Comparison of ENCODE assay signal across 1 cellular context in genomic region chr7:78140109-78140508, GRCh38.
TF ChIP-seq lines count a peak whose summit lies in the region.

No MANE protein-coding gene starts in this region.

TF ChIP-seq in WTC11, 78 proteins besides CTCF, POLR2A, EP300 and RAD21 (continued from another document):
- no peak for TF ChIP-seq AFF4 (CRISPR knock-in tag; IDR thresholded peaks at IDR 0.05; ENCODE audit: borderline replicate concordance)
- TF ChIP-seq FOXJ3 (CRISPR knock-in tag; IDR thresholded peaks at IDR 0.05; ENCODE audit: borderline replicate concordance): no peak
- TF ChIP-seq, protein P1, sequence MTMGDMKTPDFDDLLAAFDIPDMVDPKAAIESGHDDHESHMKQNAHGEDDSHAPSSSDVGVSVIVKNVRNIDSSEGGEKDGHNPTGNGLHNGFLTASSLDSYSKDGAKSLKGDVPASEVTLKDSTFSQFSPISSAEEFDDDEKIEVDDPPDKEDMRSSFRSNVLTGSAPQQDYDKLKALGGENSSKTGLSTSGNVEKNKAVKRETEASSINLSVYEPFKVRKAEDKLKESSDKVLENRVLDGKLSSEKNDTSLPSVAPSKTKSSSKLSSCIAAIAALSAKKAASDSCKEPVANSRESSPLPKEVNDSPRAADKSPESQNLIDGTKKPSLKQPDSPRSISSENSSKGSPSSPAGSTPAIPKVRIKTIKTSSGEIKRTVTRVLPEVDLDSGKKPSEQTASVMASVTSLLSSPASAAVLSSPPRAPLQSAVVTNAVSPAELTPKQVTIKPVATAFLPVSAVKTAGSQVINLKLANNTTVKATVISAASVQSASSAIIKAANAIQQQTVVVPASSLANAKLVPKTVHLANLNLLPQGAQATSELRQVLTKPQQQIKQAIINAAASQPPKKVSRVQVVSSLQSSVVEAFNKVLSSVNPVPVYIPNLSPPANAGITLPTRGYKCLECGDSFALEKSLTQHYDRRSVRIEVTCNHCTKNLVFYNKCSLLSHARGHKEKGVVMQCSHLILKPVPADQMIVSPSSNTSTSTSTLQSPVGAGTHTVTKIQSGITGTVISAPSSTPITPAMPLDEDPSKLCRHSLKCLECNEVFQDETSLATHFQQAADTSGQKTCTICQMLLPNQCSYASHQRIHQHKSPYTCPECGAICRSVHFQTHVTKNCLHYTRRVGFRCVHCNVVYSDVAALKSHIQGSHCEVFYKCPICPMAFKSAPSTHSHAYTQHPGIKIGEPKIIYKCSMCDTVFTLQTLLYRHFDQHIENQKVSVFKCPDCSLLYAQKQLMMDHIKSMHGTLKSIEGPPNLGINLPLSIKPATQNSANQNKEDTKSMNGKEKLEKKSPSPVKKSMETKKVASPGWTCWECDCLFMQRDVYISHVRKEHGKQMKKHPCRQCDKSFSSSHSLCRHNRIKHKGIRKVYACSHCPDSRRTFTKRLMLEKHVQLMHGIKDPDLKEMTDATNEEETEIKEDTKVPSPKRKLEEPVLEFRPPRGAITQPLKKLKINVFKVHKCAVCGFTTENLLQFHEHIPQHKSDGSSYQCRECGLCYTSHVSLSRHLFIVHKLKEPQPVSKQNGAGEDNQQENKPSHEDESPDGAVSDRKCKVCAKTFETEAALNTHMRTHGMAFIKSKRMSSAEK (CRISPR knock-in tag; IDR thresholded peaks at IDR 0.05; ENCODE audit: borderline replicate concordance): no peak
- TF ChIP-seq GRHL2 (CRISPR knock-in tag; IDR thresholded peaks at IDR 0.05; ENCODE audit: insufficient replicate concordance, severe bottlenecking): no peak
